18 cellular contexts compared by ENCODE assay signal in genomic region chr21:15837603-15838002, GRCh38.
DNase-seq lines count a peak whose midpoint lies in the region; ATAC-seq and TF ChIP-seq lines count a peak whose summit lies in the region.
"Had no signal": no experiment of that assay in that cellular context is flagged by ENCODE, and none has a peak within 500 bp of the region (broad histone marks: within the 10 kb centered on the region; RNA-seq: fewer than 3 reads in every experiment).

No MANE protein-coding gene starts in this region.

- H3K27me3 ChIP-seq in tibial artery (no peaks in the 10 kb centered on the region), testis (no peaks in the 10 kb centered on the region)

- H3K36me3 Mint-ChIP-seq in chondrocyte (ENCODE audit: low read depth): peaks cover 4% of the 10 kb centered on the region

- intact Hi-C loops in sciatic nerve (cut with DNase I) (no loop called here), tibial artery (cut with DNase I; ENCODE audit: low total_unique reads) (no loop called here), testis (cut with DNase I; ENCODE audit: low total_unique reads) (no loop called here)

- TF ChIP-seq POLR2A in testis (IDR thresholded peaks at IDR 0.05): no peak

- H3K36me3 ChIP-seq in tibial artery (peaks cover 5 to 18% (median 14%) of the 10 kb centered on the region in 3 donors), testis (ENCODE audit: low read depth, missing control alignments) (no peaks in the 10 kb centered on the region)

- no peaks in the 10 kb centered on the region for H3K9me3 Mint-ChIP-seq in chondrocyte (ENCODE audit: low read depth)
- H3K9me3 Mint-ChIP-seq: activated CD4-positive, alpha-beta memory T cell treated with anti-CD3 and anti-CD28 coated beads for 36 hours; CD4-positive, CD25-positive, alpha-beta regulatory T cell; stimulated activated naive B cell treated with anti-CD40 and anti-IgM and Interleukin-4, amounts not matched to agents 10 μg/mL and 1 μg/mL and 100 μg/mL, for 72 hours had no signal

- H3K4me3 Mint-ChIP-seq in chondrocyte (ENCODE audit: unreplicated experiment): no peak overlapping the region
- H3K4me3 Mint-ChIP-seq: activated CD4-positive, alpha-beta memory T cell treated with anti-CD3 and anti-CD28 coated beads for 36 hours; stimulated activated naive B cell treated with anti-CD40 and anti-IgM and Interleukin-4, amounts not matched to agents 10 μg/mL and 1 μg/mL and 100 μg/mL, for 72 hours had no signal

- 60% methylated on average over 5 of the region's 5 CpGs for WGBS in testis, 2 donors

- H3K27ac Mint-ChIP-seq in chondrocyte (ENCODE audit: unreplicated experiment): peak overlapping the region; percentile 70
- H3K27ac Mint-ChIP-seq: activated CD4-positive, alpha-beta memory T cell treated with anti-CD3 and anti-CD28 coated beads for 36 hours; CD4-positive, CD25-positive, alpha-beta regulatory T cell; stimulated activated naive B cell treated with anti-CD40 and anti-IgM and Interleukin-4, amounts not matched to agents 10 μg/mL and 1 μg/mL and 100 μg/mL, for 72 hours had no signal

- no peaks in the 10 kb centered on the region for H3K27me3 Mint-ChIP-seq in chondrocyte (ENCODE audit: low read depth)
- H3K27me3 Mint-ChIP-seq: activated CD4-positive, alpha-beta memory T cell treated with anti-CD3 and anti-CD28 coated beads for 36 hours; CD4-positive, CD25-positive, alpha-beta regulatory T cell; stimulated activated naive B cell treated with anti-CD40 and anti-IgM and Interleukin-4, amounts not matched to agents 10 μg/mL and 1 μg/mL and 100 μg/mL, for 72 hours had no signal

- no peak for TF ChIP-seq CTCF in chondrocyte (IDR thresholded peaks at IDR 0.05)
- TF ChIP-seq CTCF in tibial artery (IDR thresholded peaks at IDR 0.05): no peak
- TF ChIP-seq CTCF in testis (IDR thresholded peaks at IDR 0.05): no peak

- H3K9me3 ChIP-seq in tibial artery (no peaks in the 10 kb centered on the region), testis (no peaks in the 10 kb centered on the region)
- H3K9me3 ChIP-seq: HAP-1 had no signal

- H3K27ac ChIP-seq in tibial artery (peak overlapping the region in 1 of 2 donors; percentile 22), testis (no peak overlapping the region)

- DNase-seq in EL (peak; percentile 17), chondrocyte (ENCODE audit: low spot score) (no peak), hepatic stellate cell (ENCODE audit: low spot score) (peak; percentile 2), sciatic nerve (ENCODE audit: low spot score) (no peak), HuH-7.5 (ENCODE audit: low spot score) (no peak), tibial artery (no peak), testis (no peak)
- no peak for DNase-seq in activated CD4-positive, alpha-beta T cell treated with anti-CD3 and anti-CD28 coated beads for 1 hour
- DNase-seq: activated CD4-positive, alpha-beta memory T cell treated with anti-CD3 and anti-CD28 coated beads for 36 hours; activated naive CD4-positive, alpha-beta T cell treated with anti-CD3 and anti-CD28 coated beads, Interleukin-2, amount 50 U/mL, for 16 hours; foreskin melanocyte; NCI-H1417; NCI-H510A treated with DMSO at 0.1 percent for 48 hours; stimulated activated CD4-positive, alpha-beta T cell treated with anti-CD3 and anti-CD28 coated beads, Interleukin-4, amount 100 ng/mL, for 1 hour; stimulated activated naive B cell treated with anti-CD40 and anti-IgM and Interleukin-4, amounts not matched to agents 10 μg/mL and 1 μg/mL and 100 μg/mL, for 72 hours; T1000 had no signal

- ATAC-seq in sciatic nerve: peak; percentile 91
- ATAC-seq: stimulated activated naive B cell treated with anti-CD40 and anti-IgM and Interleukin-4, amounts not matched to agents 10 μg/mL and 1 μg/mL and 100 μg/mL, for 72 hours had no signal

- H3K4me1 Mint-ChIP-seq in chondrocyte (ENCODE audit: low read depth): peaks cover 14% of the 10 kb centered on the region
- H3K4me1 Mint-ChIP-seq: stimulated activated naive B cell treated with anti-CD40 and anti-IgM and Interleukin-4, amounts not matched to agents 10 μg/mL and 1 μg/mL and 100 μg/mL, for 72 hours had no signal

- H3K4me1 ChIP-seq in tibial artery (peaks cover 0 to 20% (median 6%) of the 10 kb centered on the region in 4 donors), testis (no peaks in the 10 kb centered on the region)

- peak overlapping the region in 1 of 2 donors; percentile 11 for H3K4me3 ChIP-seq in tibial artery
- no peak overlapping the region for H3K4me3 ChIP-seq in testis
- H3K4me3 ChIP-seq: HAP-1 had no signal

Comparison
In these comparisons a context has a peak if more than half of its experiments do, and no peak if none do; other contexts are left out.
1. DNase-seq: peak in EL (single experiment) and hepatic stellate cell (single experiment); none in chondrocyte (single experiment), sciatic nerve (single experiment), HuH-7.5 (single experiment), tibial artery (0 of 2), testis (single experiment) and activated CD4-positive, alpha-beta T cell treated with anti-CD3 and anti-CD28 coated beads for 1 hour (single experiment).